In genomic region chr1:201551877-201552731, GRCh38 we compare ENCODE assay signal across 1 cellular context.
TF ChIP-seq lines count a peak whose summit lies in the region.

No MANE protein-coding gene starts in this region.

TF ChIP-seq in K562, 482 proteins besides CTCF, POLR2A, EP300 and RAD21 (continued from another document and continues in another):
- TF ChIP-seq, protein P1, sequence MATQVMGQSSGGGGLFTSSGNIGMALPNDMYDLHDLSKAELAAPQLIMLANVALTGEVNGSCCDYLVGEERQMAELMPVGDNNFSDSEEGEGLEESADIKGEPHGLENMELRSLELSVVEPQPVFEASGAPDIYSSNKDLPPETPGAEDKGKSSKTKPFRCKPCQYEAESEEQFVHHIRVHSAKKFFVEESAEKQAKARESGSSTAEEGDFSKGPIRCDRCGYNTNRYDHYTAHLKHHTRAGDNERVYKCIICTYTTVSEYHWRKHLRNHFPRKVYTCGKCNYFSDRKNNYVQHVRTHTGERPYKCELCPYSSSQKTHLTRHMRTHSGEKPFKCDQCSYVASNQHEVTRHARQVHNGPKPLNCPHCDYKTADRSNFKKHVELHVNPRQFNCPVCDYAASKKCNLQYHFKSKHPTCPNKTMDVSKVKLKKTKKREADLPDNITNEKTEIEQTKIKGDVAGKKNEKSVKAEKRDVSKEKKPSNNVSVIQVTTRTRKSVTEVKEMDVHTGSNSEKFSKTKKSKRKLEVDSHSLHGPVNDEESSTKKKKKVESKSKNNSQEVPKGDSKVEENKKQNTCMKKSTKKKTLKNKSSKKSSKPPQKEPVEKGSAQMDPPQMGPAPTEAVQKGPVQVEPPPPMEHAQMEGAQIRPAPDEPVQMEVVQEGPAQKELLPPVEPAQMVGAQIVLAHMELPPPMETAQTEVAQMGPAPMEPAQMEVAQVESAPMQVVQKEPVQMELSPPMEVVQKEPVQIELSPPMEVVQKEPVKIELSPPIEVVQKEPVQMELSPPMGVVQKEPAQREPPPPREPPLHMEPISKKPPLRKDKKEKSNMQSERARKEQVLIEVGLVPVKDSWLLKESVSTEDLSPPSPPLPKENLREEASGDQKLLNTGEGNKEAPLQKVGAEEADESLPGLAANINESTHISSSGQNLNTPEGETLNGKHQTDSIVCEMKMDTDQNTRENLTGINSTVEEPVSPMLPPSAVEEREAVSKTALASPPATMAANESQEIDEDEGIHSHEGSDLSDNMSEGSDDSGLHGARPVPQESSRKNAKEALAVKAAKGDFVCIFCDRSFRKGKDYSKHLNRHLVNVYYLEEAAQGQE (CRISPR knock-in tag; IDR thresholded peaks at IDR 0.05; ENCODE audit: low read depth) = peak; percentile 46; the same call in 1 of the 2 replicates
- TF ChIP-seq SMAD4 (CRISPR knock-in tag; conservative IDR thresholded peaks at IDR 0.05) (0 out of 2 replicates have a peak, but pooled peaks have one; percentile 47), AFF4 (CRISPR knock-in tag; IDR thresholded peaks at IDR 0.05) (no peak; the same call in 1 of the 2 replicates), ZNF79 (CRISPR knock-in tag; IDR thresholded peaks at IDR 0.05; ENCODE audit: low read depth) (0 out of 2 replicates have a peak, but pooled peaks have one; percentile 46), ZNF134 (CRISPR knock-in tag; conservative IDR thresholded peaks at IDR 0.05) (0 out of 2 replicates have a peak, but pooled peaks have one; percentile 49), SRF (CRISPR knock-in tag; IDR thresholded peaks at IDR 0.05) (peak in 1 of 2 experiments; percentile 49; a peak in 1 of 4 replicates), HDAC3 (IDR thresholded peaks at IDR 0.05; ENCODE audit: borderline replicate concordance, partially characterized antibody) (no peak), NCOA1 (IDR thresholded peaks at IDR 0.05; ENCODE audit: low read depth) (0 out of 2 replicates have a peak, but pooled peaks have one; percentile 46), FOXA3 (CRISPR knock-in tag; conservative IDR thresholded peaks at IDR 0.05 in 1 of 2, IDR thresholded peaks at IDR 0.05 in 1 of 2) (no peak), TARDBP (IDR thresholded peaks at IDR 0.05) (0 out of 2 replicates have a peak, but pooled peaks have one; percentile 32), EWSR1 (IDR thresholded peaks at IDR 0.05; ENCODE audit: borderline replicate concordance, low read depth, partially characterized antibody) (no peak), USF1 (CRISPR knock-in tag; IDR thresholded peaks at IDR 0.05) (no peak), MTA1 (IDR thresholded peaks at IDR 0.05; ENCODE audit: borderline replicate concordance) (peak; percentile 46; the same call in 1 of the 2 replicates), NRF1 (conservative IDR thresholded peaks at IDR 0.05 in 1 of 2, IDR thresholded peaks at IDR 0.05 in 1 of 2) (0 out of 4 replicates have a peak, but pooled peaks have one; percentile 13 to 18), CBX1 (IDR thresholded peaks at IDR 0.05; ENCODE audit: low read depth) (peak; percentile 32; the same call in 1 of the 2 replicates), SMAD3 (CRISPR knock-in tag; conservative IDR thresholded peaks at IDR 0.05) (0 out of 2 replicates have a peak, but pooled peaks have one; percentile 26), FOXK2 (conservative IDR thresholded peaks at IDR 0.05 in 1 of 2, IDR thresholded peaks at IDR 0.05 in 1 of 2; ENCODE audit: low read depth in 2 of 2) (peak in 1 of 2 experiments; percentile 37; a peak in 1 of 4 replicates), RBM22 (IDR thresholded peaks at IDR 0.05; ENCODE audit: low read depth, low read length, poor library complexity, severe bottlenecking) (no peak), FOXA1 (IDR thresholded peaks at IDR 0.05; ENCODE audit: borderline replicate concordance) (no peak), BACH1 (tag; IDR thresholded peaks at IDR 0.05) (peak; percentile 77; the same call in 1 of the 2 replicates), MEIS2 (IDR thresholded peaks at IDR 0.05; ENCODE audit: partially characterized antibody) (peak; percentile 85), NR2C2 (CRISPR knock-in tag; IDR thresholded peaks at IDR 0.05) (no peak), NR2C2 (tag; IDR thresholded peaks at IDR 0.05) (peak; percentile 56; the same call in 1 of the 2 replicates), ZNF695 (CRISPR knock-in tag; IDR thresholded peaks at IDR 0.05) (no peak), FOXP1 (CRISPR knock-in tag; IDR thresholded peaks at IDR 0.05) (peak; percentile 69; the same call in 1 of the 2 replicates), ADNP (tag; IDR thresholded peaks at IDR 0.05) (peak; percentile 84), HDAC2 (IDR thresholded peaks at IDR 0.05) (peak; percentile 77), NCOA2 (IDR thresholded peaks at IDR 0.05; ENCODE audit: partially characterized antibody in 2 of 2) (no peak), BRCA1 (IDR thresholded peaks at IDR 0.05) (no peak), BRCA1 (CRISPR knock-in tag; IDR thresholded peaks at IDR 0.05) (no peak)
- TF ChIP-seq, protein P2, sequence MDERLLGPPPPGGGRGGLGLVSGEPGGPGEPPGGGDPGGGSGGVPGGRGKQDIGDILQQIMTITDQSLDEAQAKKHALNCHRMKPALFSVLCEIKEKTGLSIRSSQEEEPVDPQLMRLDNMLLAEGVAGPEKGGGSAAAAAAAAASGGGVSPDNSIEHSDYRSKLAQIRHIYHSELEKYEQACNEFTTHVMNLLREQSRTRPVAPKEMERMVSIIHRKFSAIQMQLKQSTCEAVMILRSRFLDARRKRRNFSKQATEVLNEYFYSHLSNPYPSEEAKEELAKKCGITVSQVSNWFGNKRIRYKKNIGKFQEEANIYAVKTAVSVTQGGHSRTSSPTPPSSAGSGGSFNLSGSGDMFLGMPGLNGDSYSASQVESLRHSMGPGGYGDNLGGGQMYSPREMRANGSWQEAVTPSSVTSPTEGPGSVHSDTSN (CRISPR knock-in tag; IDR thresholded peaks at IDR 0.05; ENCODE audit: low read depth) = no peak; the same call in 1 of the 2 replicates
- TF ChIP-seq, protein P2 (tag; conservative IDR thresholded peaks at IDR 0.05; ENCODE audit: low read depth) = peak; percentile 63
- TF ChIP-seq, protein P3, sequence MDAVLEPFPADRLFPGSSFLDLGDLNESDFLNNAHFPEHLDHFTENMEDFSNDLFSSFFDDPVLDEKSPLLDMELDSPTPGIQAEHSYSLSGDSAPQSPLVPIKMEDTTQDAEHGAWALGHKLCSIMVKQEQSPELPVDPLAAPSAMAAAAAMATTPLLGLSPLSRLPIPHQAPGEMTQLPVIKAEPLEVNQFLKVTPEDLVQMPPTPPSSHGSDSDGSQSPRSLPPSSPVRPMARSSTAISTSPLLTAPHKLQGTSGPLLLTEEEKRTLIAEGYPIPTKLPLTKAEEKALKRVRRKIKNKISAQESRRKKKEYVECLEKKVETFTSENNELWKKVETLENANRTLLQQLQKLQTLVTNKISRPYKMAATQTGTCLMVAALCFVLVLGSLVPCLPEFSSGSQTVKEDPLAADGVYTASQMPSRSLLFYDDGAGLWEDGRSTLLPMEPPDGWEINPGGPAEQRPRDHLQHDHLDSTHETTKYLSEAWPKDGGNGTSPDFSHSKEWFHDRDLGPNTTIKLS (IDR thresholded peaks at IDR 0.05; ENCODE audit: borderline replicate concordance, low read depth) = peak; percentile 94
- TF ChIP-seq, protein P4, sequence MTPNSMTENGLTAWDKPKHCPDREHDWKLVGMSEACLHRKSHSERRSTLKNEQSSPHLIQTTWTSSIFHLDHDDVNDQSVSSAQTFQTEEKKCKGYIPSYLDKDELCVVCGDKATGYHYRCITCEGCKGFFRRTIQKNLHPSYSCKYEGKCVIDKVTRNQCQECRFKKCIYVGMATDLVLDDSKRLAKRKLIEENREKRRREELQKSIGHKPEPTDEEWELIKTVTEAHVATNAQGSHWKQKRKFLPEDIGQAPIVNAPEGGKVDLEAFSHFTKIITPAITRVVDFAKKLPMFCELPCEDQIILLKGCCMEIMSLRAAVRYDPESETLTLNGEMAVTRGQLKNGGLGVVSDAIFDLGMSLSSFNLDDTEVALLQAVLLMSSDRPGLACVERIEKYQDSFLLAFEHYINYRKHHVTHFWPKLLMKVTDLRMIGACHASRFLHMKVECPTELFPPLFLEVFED (CRISPR knock-in tag; conservative IDR thresholded peaks at IDR 0.05) = peak; percentile 75; the same call in 1 of the 2 replicates
- TF ChIP-seq, protein P5, sequence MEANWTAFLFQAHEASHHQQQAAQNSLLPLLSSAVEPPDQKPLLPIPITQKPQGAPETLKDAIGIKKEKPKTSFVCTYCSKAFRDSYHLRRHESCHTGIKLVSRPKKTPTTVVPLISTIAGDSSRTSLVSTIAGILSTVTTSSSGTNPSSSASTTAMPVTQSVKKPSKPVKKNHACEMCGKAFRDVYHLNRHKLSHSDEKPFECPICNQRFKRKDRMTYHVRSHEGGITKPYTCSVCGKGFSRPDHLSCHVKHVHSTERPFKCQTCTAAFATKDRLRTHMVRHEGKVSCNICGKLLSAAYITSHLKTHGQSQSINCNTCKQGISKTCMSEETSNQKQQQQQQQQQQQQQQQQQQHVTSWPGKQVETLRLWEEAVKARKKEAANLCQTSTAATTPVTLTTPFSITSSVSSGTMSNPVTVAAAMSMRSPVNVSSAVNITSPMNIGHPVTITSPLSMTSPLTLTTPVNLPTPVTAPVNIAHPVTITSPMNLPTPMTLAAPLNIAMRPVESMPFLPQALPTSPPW (CRISPR knock-in tag; IDR thresholded peaks at IDR 0.05) = peak; percentile 76
- TF ChIP-seq, protein P6, sequence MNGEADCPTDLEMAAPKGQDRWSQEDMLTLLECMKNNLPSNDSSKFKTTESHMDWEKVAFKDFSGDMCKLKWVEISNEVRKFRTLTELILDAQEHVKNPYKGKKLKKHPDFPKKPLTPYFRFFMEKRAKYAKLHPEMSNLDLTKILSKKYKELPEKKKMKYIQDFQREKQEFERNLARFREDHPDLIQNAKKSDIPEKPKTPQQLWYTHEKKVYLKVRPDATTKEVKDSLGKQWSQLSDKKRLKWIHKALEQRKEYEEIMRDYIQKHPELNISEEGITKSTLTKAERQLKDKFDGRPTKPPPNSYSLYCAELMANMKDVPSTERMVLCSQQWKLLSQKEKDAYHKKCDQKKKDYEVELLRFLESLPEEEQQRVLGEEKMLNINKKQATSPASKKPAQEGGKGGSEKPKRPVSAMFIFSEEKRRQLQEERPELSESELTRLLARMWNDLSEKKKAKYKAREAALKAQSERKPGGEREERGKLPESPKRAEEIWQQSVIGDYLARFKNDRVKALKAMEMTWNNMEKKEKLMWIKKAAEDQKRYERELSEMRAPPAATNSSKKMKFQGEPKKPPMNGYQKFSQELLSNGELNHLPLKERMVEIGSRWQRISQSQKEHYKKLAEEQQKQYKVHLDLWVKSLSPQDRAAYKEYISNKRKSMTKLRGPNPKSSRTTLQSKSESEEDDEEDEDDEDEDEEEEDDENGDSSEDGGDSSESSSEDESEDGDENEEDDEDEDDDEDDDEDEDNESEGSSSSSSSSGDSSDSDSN (IDR thresholded peaks at IDR 0.05; ENCODE audit: borderline replicate concordance in 1 of 2, low read depth in 2 of 2, low read length in 2 of 2) = 0 out of 4 replicates have a peak, but pooled peaks of 1 of the 2 experiments have one; percentile 29
- TF ChIP-seq, protein P7, sequence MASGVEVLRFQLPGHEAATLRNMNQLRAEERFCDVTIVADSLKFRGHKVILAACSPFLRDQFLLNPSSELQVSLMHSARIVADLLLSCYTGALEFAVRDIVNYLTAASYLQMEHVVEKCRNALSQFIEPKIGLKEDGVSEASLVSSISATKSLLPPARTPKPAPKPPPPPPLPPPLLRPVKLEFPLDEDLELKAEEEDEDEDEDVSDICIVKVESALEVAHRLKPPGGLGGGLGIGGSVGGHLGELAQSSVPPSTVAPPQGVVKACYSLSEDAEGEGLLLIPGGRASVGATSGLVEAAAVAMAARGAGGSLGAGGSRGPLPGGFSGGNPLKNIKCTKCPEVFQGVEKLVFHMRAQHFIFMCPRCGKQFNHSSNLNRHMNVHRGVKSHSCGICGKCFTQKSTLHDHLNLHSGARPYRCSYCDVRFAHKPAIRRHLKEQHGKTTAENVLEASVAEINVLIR (CRISPR knock-in tag; IDR thresholded peaks at IDR 0.05) = 0 out of 2 replicates have a peak, but pooled peaks have one; percentile 20
